ENCODE assay signal across 8 cellular contexts in the genomic region with DNA sequence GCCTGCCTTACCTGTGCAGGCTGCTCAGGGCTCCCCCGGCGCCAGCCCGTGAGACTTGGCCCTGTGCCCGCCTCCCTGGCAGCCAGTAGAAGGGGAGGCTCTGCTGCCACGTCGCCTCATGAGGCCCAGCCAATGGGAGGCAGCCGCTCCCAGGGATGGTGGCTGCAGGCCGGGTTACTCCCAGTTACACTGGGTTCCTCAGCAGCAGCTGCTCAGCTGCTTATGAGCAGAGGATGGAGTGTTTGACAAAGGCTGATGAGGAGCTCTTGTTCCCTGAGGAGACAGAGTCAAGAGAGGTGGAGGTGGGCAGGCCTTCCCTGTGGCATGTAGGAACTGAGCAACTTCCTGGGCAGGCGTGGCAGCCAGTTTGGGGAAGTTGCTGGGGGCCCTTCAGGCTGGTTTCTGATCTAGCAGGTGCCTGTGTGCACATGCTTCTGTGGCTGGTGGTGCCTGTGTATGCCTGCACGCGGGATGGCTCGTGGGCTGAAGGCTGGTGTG. TPM values are rescaled to one million over a fixed set of nuclear protein-coding genes. Genes with fewer than 3 reads are reported as not detected.
DNase-seq lines count a peak whose midpoint lies in the region; ATAC-seq lines count a peak whose summit lies in the region.

No MANE protein-coding gene starts in this region.

- H3K27me3 ChIP-seq in naive thymus-derived CD4-positive, alpha-beta T cell (ENCODE audit: control insufficient read depth in 2 of 2, insufficient read depth in 2 of 2, low read length in 2 of 2): no peaks in the 10 kb centered on the region

- intact Hi-C loops in naive thymus-derived CD4-positive, alpha-beta T cell (cut with micrococcal nuclease): no loop called here

- no peaks in the 10 kb centered on the region for H3K9me3 ChIP-seq in naive thymus-derived CD4-positive, alpha-beta T cell (ENCODE audit: control insufficient read depth in 2 of 3, low read length in 3 of 3)

- H3K4me1 Mint-ChIP-seq in activated naive CD8-positive, alpha-beta T cell treated with anti-CD3 and anti-CD28 coated beads, Interleukin-2, amount 50 U/mL, for 24 hours: peaks cover 38% of the 10 kb centered on the region
- H3K4me1 Mint-ChIP-seq in naive thymus-derived CD4-positive, alpha-beta T cell: peaks cover 14 to 25% (median 23%) of the 10 kb centered on the region in 7 donors

- no peak overlapping the region for H3K27ac Mint-ChIP-seq in activated naive CD8-positive, alpha-beta T cell treated with anti-CD3 and anti-CD28 coated beads, Interleukin-2, amount 50 U/mL, for 24 hours
- H3K27ac Mint-ChIP-seq in naive thymus-derived CD4-positive, alpha-beta T cell: peak overlapping the region in 1 of 9 donors; percentile 63

- H3K36me3 ChIP-seq in naive thymus-derived CD4-positive, alpha-beta T cell (ENCODE audit: control insufficient read depth in 2 of 3, insufficient read depth in 3 of 3, low read length in 3 of 3): no peaks in the 10 kb centered on the region

- POLR2A ChIA-PET in naive thymus-derived CD4-positive, alpha-beta T cell (lab: Charles Lee): interaction anchor here (0.6 kb wide), 1 partner anchor 467 kb away, joined by 3 read pairs; no protein-coding TSS in a partner anchor

- CTCF ChIA-PET in naive thymus-derived CD4-positive, alpha-beta T cell (lab: Charles Lee): no interaction called here

- H3K4me3 Mint-ChIP-seq in activated naive CD8-positive, alpha-beta T cell treated with anti-CD3 and anti-CD28 coated beads, Interleukin-2, amount 50 U/mL, for 24 hours: peak overlapping the region; percentile 36
- H3K4me3 Mint-ChIP-seq in naive thymus-derived CD4-positive, alpha-beta T cell: peak overlapping the region in 6 of 10 donors; percentile 25 to 62 (median 36)

- H3K27ac ChIP-seq in naive thymus-derived CD4-positive, alpha-beta T cell (ENCODE audit: low read depth, low read length): no peak overlapping the region

- H3K27me3 Mint-ChIP-seq in activated naive CD8-positive, alpha-beta T cell treated with anti-CD3 and anti-CD28 coated beads, Interleukin-2, amount 50 U/mL, for 24 hours: no peaks in the 10 kb centered on the region
- no peaks in the 10 kb centered on the region for H3K27me3 Mint-ChIP-seq in naive thymus-derived CD4-positive, alpha-beta T cell

- H3K36me3 Mint-ChIP-seq in activated naive CD8-positive, alpha-beta T cell treated with anti-CD3 and anti-CD28 coated beads, Interleukin-2, amount 50 U/mL, for 24 hours (ENCODE audit: low read depth): peaks cover 65% of the 10 kb centered on the region
- no peaks in the 10 kb centered on the region for H3K36me3 Mint-ChIP-seq in naive thymus-derived CD4-positive, alpha-beta T cell

- no peak overlapping the region for H3K4me3 ChIP-seq in naive thymus-derived CD4-positive, alpha-beta T cell (ENCODE audit: low read length)

- peaks cover 7 to 13% of the 10 kb centered on the region in 2 donors for H3K4me1 ChIP-seq in naive thymus-derived CD4-positive, alpha-beta T cell (ENCODE audit: control insufficient read depth in 2 of 2, insufficient read depth in 2 of 2, low read length in 2 of 2)

- H3K9me3 Mint-ChIP-seq in activated naive CD8-positive, alpha-beta T cell treated with anti-CD3 and anti-CD28 coated beads, Interleukin-2, amount 50 U/mL, for 24 hours: no peaks in the 10 kb centered on the region
- H3K9me3 Mint-ChIP-seq in naive thymus-derived CD4-positive, alpha-beta T cell: no peaks in the 10 kb centered on the region

- ATAC-seq in HG02798 (IDR thresholded peaks at IDR 0.05; ENCODE audit: poor library complexity, unreplicated experiment): peak; percentile 60
- ATAC-seq in activated naive CD8-positive, alpha-beta T cell treated with anti-CD3 and anti-CD28 coated beads, Interleukin-2, amount 50 U/mL, for 24 hours: peak; percentile 31
- ATAC-seq in naive thymus-derived CD4-positive, alpha-beta T cell: peak; percentile 71

- peak; percentile 51 for DNase-seq in activated CD4-positive, alpha-beta T cell treated with anti-CD3 and anti-CD28 coated beads for 48 hours
- DNase-seq in activated CD4-positive, alpha-beta T cell treated with anti-CD3 and anti-CD28 coated beads for 4 hours: no peak
- DNase-seq in NCI-H2196 (lab: John Stamatoyannopoulos, UW; ENCODE audit: unreplicated experiment) (peak; percentile 95), NCI-H1930 (lab: John Stamatoyannopoulos, UW) (no peak), T-helper 9 cell (no peak)
- peak; percentile 36 for DNase-seq in activated naive CD8-positive, alpha-beta T cell treated with anti-CD3 and anti-CD28 coated beads, Interleukin-2, amount 50 U/mL, for 24 hours
- DNase-seq in naive thymus-derived CD4-positive, alpha-beta T cell: peak in 7 of 9 donors; percentile 17 to 44 (median 31)

RNA-seq across cellular contexts. Expression of a gene that starts 5.6 kb away (rescaled TPM):
- 1 to 10 TPM in 4 of 5 experiments, under 1 TPM in 1; 0.70 to 8.7 (median 4.4) TPM for total RNA-seq in naive thymus-derived CD4-positive, alpha-beta T cell
- polyA plus RNA-seq in naive thymus-derived CD4-positive, alpha-beta T cell: under 1 TPM; 0.14 to 0.43 TPM

RNA-seq across cellular contexts. Expression of a gene that starts 58.8 kb away (rescaled TPM):
- 1 to 10 TPM in 2 of 5 experiments, under 1 TPM in 2, not detected in 1; 0.30 to 8.1 (median 0.83) TPM for total RNA-seq in naive thymus-derived CD4-positive, alpha-beta T cell
- polyA plus RNA-seq in naive thymus-derived CD4-positive, alpha-beta T cell: under 1 TPM in 1 of 2 donors, not detected in 1; 0.05 TPM

Comparison
In these comparisons a context has a peak if more than half of its experiments do, and no peak if none do; other contexts are left out.
1. DNase-seq: peak in activated CD4-positive, alpha-beta T cell treated with anti-CD3 and anti-CD28 coated beads for 48 hours (single experiment), NCI-H2196 (single experiment), activated naive CD8-positive, alpha-beta T cell treated with anti-CD3 and anti-CD28 coated beads, Interleukin-2, amount 50 U/mL, for 24 hours (single experiment) and naive thymus-derived CD4-positive, alpha-beta T cell (7 of 9); none in activated CD4-positive, alpha-beta T cell treated with anti-CD3 and anti-CD28 coated beads for 4 hours (0 of 2), NCI-H1930 (0 of 2) and T-helper 9 cell (single experiment).
2. Peak in every context shown above with its lines, with median percentiles within 50 percentile points of each other: ATAC-seq.